26 cellular contexts compared by ENCODE assay signal in the genomic region with DNA sequence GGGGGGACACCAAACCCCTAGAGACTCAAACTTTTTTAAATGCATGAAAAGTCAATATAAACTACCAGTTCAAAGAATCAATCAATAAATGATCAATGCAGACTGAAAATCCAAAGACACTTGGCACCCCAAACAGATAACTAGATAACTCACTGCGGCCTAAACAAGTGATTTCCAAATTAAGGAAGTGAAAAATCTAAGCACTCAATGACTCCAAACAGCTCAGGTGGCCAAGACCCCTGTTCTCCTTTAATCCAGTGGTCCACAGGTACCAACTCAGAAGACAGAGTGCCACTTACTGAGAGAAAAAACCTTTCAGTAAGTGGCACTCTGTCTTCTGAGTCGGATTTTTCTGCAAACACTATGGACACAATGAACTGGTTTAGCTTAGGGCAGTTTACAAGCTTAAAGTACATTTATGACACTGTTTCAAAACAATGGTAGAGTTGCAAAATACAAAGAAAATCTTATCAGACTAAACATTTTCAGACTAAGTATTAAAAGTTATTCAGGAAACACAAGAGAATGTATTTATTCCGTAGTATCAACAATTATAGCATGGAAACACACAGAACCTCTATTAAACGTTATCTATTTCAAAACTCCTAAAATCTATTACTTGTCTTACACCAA. TPM values are rescaled to one million over a fixed set of nuclear protein-coding genes. Genes with fewer than 3 reads are reported as not detected.
DNase-seq lines count a peak whose midpoint lies in the region; ATAC-seq, FAIRE-seq and TF ChIP-seq lines count a peak whose summit lies in the region.
"Had no signal": no experiment of that assay in that cellular context is flagged by ENCODE, and none has a peak within 500 bp of the region (broad histone marks: within the 10 kb centered on the region; RNA-seq: fewer than 3 reads in every experiment).

No MANE protein-coding gene starts in this region.

- H3K4me3 ChIP-seq in brain microvascular endothelial cell (ENCODE audit: low read depth, low read length) (peak overlapping the region; percentile 30), osteoblast (ENCODE audit: insufficient read depth, low read length) (peak overlapping the region; percentile 3)
- H3K4me3 ChIP-seq: pancreas had no signal

- H3K36me3 ChIP-seq in brain microvascular endothelial cell (replicated peaks) (peaks cover 61% of the 10 kb centered on the region), osteoblast (ENCODE audit: insufficient read depth, low read length) (peaks cover 60% of the 10 kb centered on the region)
- H3K36me3 ChIP-seq: pancreas had no signal

- peaks cover 5% of the 10 kb centered on the region for H4K20me1 ChIP-seq in osteoblast (ENCODE audit: insufficient read depth, low read length)

- no peak for ATAC-seq in HG02973 (IDR thresholded peaks at IDR 0.05; ENCODE audit: unreplicated experiment)
- ATAC-seq: activated CD4-positive, CD25-positive, alpha-beta regulatory T cell treated with anti-CD3 and anti-CD28 coated beads, Interleukin-2, amount 50 U/mL, for 24 hours; pancreas had no signal

- peak; percentile 11 for DNase-seq in NAMALWA (ENCODE audit: low spot score)
- no peak for DNase-seq in brain microvascular endothelial cell
- no peak for DNase-seq in osteoblast (ENCODE audit: insufficient read length, low spot score, missing footprints)
- DNase-seq in SIG-M5 treated with dmso at 0.1 percent for 504 hours (lab: John Stamatoyannopoulos, UW; ENCODE audit: unreplicated experiment) = no peak
- DNase-seq in NCI-H146 treated with DMSO at 0.1 percent for 48 hours (lab: John Stamatoyannopoulos, UW; ENCODE audit: unreplicated experiment) = no peak
- DNase-seq in HuH-7.5 (ENCODE audit: low spot score) = no peak
- DNase-seq: activated naive CD4-positive, alpha-beta T cell treated with Interleukin-2 at 50 U/mL for 16 hours; activated T-cell treated with anti-CD3 and anti-CD28 coated beads, Interleukin-2, amount 50 U/mL, for 24 hours; amniotic stem cell; CD4-positive, alpha-beta memory T cell; DMS153; HCEC 1CT; kidney glomerular epithelial cell; naive B cell; NCI-H146; NCI-H226; NCI-H82; pancreas; small intestine; stimulated activated naive CD4-positive, alpha-beta T cell treated with Interleukin-2 at 50 U/mL for 16 hours; T1000; trophoblast cell had no signal

- peak; percentile 21 for FAIRE-seq in G401.6 (lab: Jason Lieb, UNC)
- FAIRE-seq: HTR-8/SVneo, pancreas, small intestine had no signal

- peak overlapping the region; percentile 1 for H3K4me2 ChIP-seq in osteoblast (ENCODE audit: insufficient read depth, low read length)

- H3K27ac ChIP-seq in brain microvascular endothelial cell = peak overlapping the region; percentile 5
- peak overlapping the region; percentile 21 for H3K27ac ChIP-seq in osteoblast (ENCODE audit: low read depth, low read length)
- H3K27ac ChIP-seq: pancreas had no signal

- H2AFZ ChIP-seq in osteoblast (ENCODE audit: low read length) = no peak overlapping the region

- H3K79me2 ChIP-seq in osteoblast (ENCODE audit: insufficient read depth, low read length) = peaks cover 96% of the 10 kb centered on the region

- H3K9me3 ChIP-seq in osteoblast (ENCODE audit: low read depth, low read length) = no peaks in the 10 kb centered on the region
- H3K9me3 ChIP-seq: pancreas had no signal

- no peaks in the 10 kb centered on the region for H3K27me3 ChIP-seq in brain microvascular endothelial cell (replicated peaks)
- H3K27me3 ChIP-seq in osteoblast (ENCODE audit: insufficient read depth, low read length) = no peaks in the 10 kb centered on the region
- H3K27me3 ChIP-seq: pancreas had no signal

- peaks cover 24% of the 10 kb centered on the region for H3K4me1 ChIP-seq in osteoblast (ENCODE audit: insufficient read depth, low read length)

- in situ Hi-C loops in brain microvascular endothelial cell (cut with HindIII; ENCODE audit: low pct_ligation_motif_present, low sequenced_read_pairs) = loop anchor here (25.0 kb wide), 1 partner anchor 219 kb away; no protein-coding TSS in a partner anchor

- TF ChIP-seq CTCF in brain microvascular endothelial cell (IDR thresholded peaks at IDR 0.05; ENCODE audit: low read depth, low read length, missing control alignments) (no peak), osteoblast (IDR thresholded peaks at IDR 0.05; ENCODE audit: extremely low read depth, low read depth, low read length) (no peak)

RNA-seq across cellular contexts. Expression of gene DLG1, which starts 4.7 kb away (rescaled TPM):
- total RNA-seq in osteoblast = 76.6 and 79.3 TPM in 2 replicates
